ENCODE assay signal across 18 cellular contexts in genomic region chr14:97726661-97727060, GRCh38.
DNase-seq lines count a peak whose midpoint lies in the region; ATAC-seq and TF ChIP-seq lines count a peak whose summit lies in the region.
"Had no signal": no experiment of that assay in that cellular context is flagged by ENCODE, and none has a peak within 500 bp of the region (broad histone marks: within the 10 kb centered on the region; RNA-seq: fewer than 3 reads in every experiment).

No MANE protein-coding gene starts in this region.

- H3K27ac Mint-ChIP-seq in activated naive CD4-positive, alpha-beta T cell treated with anti-CD3 and anti-CD28 coated beads, Interleukin-2, amount 50 U/mL, for 24 hours = peak overlapping the region; percentile 82
- peak overlapping the region; percentile 72 for H3K27ac Mint-ChIP-seq in activated CD8-positive, alpha-beta T cell treated with anti-CD3 and anti-CD28 coated beads, Interleukin-2, amount 10 ng/mL, durations not matched to agents 7 days and 5 days
- H3K27ac Mint-ChIP-seq in natural killer cell treated with Interleukin-12 subunit alpha and Interleukin-12 subunit beta and Interleukin-15 and Interleukin-18, amount 100 ng/mL, for 72 hours = peak overlapping the region; percentile 72 to 74

- intact Hi-C loops in esophagus muscularis mucosa (cut with DNase I) = no loop called here

- TF ChIP-seq CTCF in GM12865 (IDR thresholded peaks at IDR 0.05; ENCODE audit: insufficient read depth, low read depth, low read length, missing control alignments) = no peak
- no peak for TF ChIP-seq CTCF in esophagus muscularis mucosa (IDR thresholded peaks at IDR 0.05)

- peak overlapping the region; percentile 27 for H3K4me3 Mint-ChIP-seq in activated naive CD4-positive, alpha-beta T cell treated with anti-CD3 and anti-CD28 coated beads, Interleukin-2, amount 50 U/mL, for 24 hours
- no peak overlapping the region for H3K4me3 Mint-ChIP-seq in activated CD8-positive, alpha-beta T cell treated with anti-CD3 and anti-CD28 coated beads, Interleukin-2, amount 10 ng/mL, durations not matched to agents 7 days and 5 days
- H3K4me3 Mint-ChIP-seq in natural killer cell treated with Interleukin-12 subunit alpha and Interleukin-12 subunit beta and Interleukin-15 and Interleukin-18, amount 100 ng/mL, for 72 hours = peak overlapping the region; percentile 22

- H3K27ac ChIP-seq in esophagus muscularis mucosa (replicated peaks in 1 of 4) = no peak overlapping the region
- H3K27ac ChIP-seq: KMS-11 had no signal

- H3K36me3 Mint-ChIP-seq in activated naive CD4-positive, alpha-beta T cell treated with anti-CD3 and anti-CD28 coated beads, Interleukin-2, amount 50 U/mL, for 24 hours = no peaks in the 10 kb centered on the region
- H3K36me3 Mint-ChIP-seq in activated CD8-positive, alpha-beta T cell treated with anti-CD3 and anti-CD28 coated beads, Interleukin-2, amount 10 ng/mL, durations not matched to agents 7 days and 5 days (ENCODE audit: low read depth) = peaks cover 3% of the 10 kb centered on the region
- peaks cover under 1% of the 10 kb centered on the region for H3K36me3 Mint-ChIP-seq in natural killer cell treated with Interleukin-12 subunit alpha and Interleukin-12 subunit beta and Interleukin-15 and Interleukin-18, amount 100 ng/mL, for 72 hours

- ATAC-seq in activated CD8-positive, alpha-beta T cell treated with anti-CD3 and anti-CD28 coated beads, Interleukin-2, amount 10 ng/mL, durations not matched to agents 7 days and 5 days = no peak
- peak in 1 of 2 donors; percentile 46 for ATAC-seq in natural killer cell treated with Interleukin-12 subunit alpha and Interleukin-12 subunit beta and Interleukin-15 and Interleukin-18, amount 100 ng/mL, for 72 hours
- ATAC-seq: HepG2 had no signal

- no peak for TF ChIP-seq POLR2A in esophagus muscularis mucosa (IDR thresholded peaks at IDR 0.05; ENCODE audit: low read depth)

- no peak for TF ChIP-seq EP300 in esophagus muscularis mucosa (IDR thresholded peaks at IDR 0.05)

- H3K9me3 Mint-ChIP-seq in activated naive CD4-positive, alpha-beta T cell treated with anti-CD3 and anti-CD28 coated beads, Interleukin-2, amount 50 U/mL, for 24 hours = no peaks in the 10 kb centered on the region
- H3K9me3 Mint-ChIP-seq in activated CD8-positive, alpha-beta T cell treated with anti-CD3 and anti-CD28 coated beads, Interleukin-2, amount 10 ng/mL, durations not matched to agents 7 days and 5 days (ENCODE audit: insufficient read depth) = no peaks in the 10 kb centered on the region
- peaks cover 3% of the 10 kb centered on the region for H3K9me3 Mint-ChIP-seq in natural killer cell treated with Interleukin-12 subunit alpha and Interleukin-12 subunit beta and Interleukin-15 and Interleukin-18, amount 100 ng/mL, for 72 hours

- H3K4me3 ChIP-seq in GM12865 (ENCODE audit: low read depth, low read length) = no peak overlapping the region
- no peak overlapping the region for H3K4me3 ChIP-seq in esophagus muscularis mucosa
- H3K4me3 ChIP-seq: MG63 had no signal

- H3K9me3 ChIP-seq in esophagus muscularis mucosa = peaks cover 0 to 5% (median 2%) of the 10 kb centered on the region in 4 donors
- H3K9me3 ChIP-seq: BE2C, MG63 had no signal

- DNase-seq in activated naive CD4-positive, alpha-beta T cell treated with Interleukin-2 at 50 U/mL for 16 hours = no peak
- DNase-seq in GM12865 (ENCODE audit: low read depth) (peak; percentile 42), NCI-H1092 (lab: John Stamatoyannopoulos, UW) (no peak), esophagus muscularis mucosa (ENCODE audit: extremely low spot score) (no peak)
- DNase-seq in activated CD8-positive, alpha-beta T cell treated with anti-CD3 and anti-CD28 coated beads, Interleukin-2, amount 10 ng/mL, durations not matched to agents 7 days and 5 days = no peak
- no peak for DNase-seq in natural killer cell treated with Interleukin-12 subunit alpha and Interleukin-12 subunit beta and Interleukin-15 and Interleukin-18, amount 100 ng/mL, for 72 hours (ENCODE audit: low spot score)
- no peak for DNase-seq in stimulated activated CD4-positive, alpha-beta T cell treated with anti-CD3 and anti-CD28 coated beads, Interleukin-4, amount 100 ng/mL, for 24 hours
- DNase-seq: BE2C, EL, H7, MG63, NCI-H1930, NCI-H2171 treated with DMSO at 0.1 percent for 48 hours, NCI-H510A, NCI-H82 had no signal

- H3K27me3 Mint-ChIP-seq in activated naive CD4-positive, alpha-beta T cell treated with anti-CD3 and anti-CD28 coated beads, Interleukin-2, amount 50 U/mL, for 24 hours = no peaks in the 10 kb centered on the region
- no peaks in the 10 kb centered on the region for H3K27me3 Mint-ChIP-seq in activated CD8-positive, alpha-beta T cell treated with anti-CD3 and anti-CD28 coated beads, Interleukin-2, amount 10 ng/mL, durations not matched to agents 7 days and 5 days (ENCODE audit: low read depth)
- no peaks in the 10 kb centered on the region for H3K27me3 Mint-ChIP-seq in natural killer cell treated with Interleukin-12 subunit alpha and Interleukin-12 subunit beta and Interleukin-15 and Interleukin-18, amount 100 ng/mL, for 72 hours

- no peaks in the 10 kb centered on the region for H3K4me1 ChIP-seq in esophagus muscularis mucosa
- H3K4me1 ChIP-seq: BE2C had no signal

- 82% methylated on average over 3 of the region's 3 CpGs for WGBS in esophagus muscularis mucosa

- POLR2A ChIA-PET in activated CD8-positive, alpha-beta T cell treated with anti-CD3 and anti-CD28 coated beads, Interleukin-2, amount 10 ng/mL, durations not matched to agents 7 days and 5 days (lab: Charles Lee) = interaction anchor here (0.6 to 0.7 kb wide), 2 partner anchors 349 to 456 kb away, joined by 3 to 4 read pairs; no protein-coding TSS in a partner anchor

- H3K36me3 ChIP-seq in esophagus muscularis mucosa = no peaks in the 10 kb centered on the region
- H3K36me3 ChIP-seq: BE2C, MG63 had no signal

- CTCF ChIA-PET in activated CD8-positive, alpha-beta T cell treated with anti-CD3 and anti-CD28 coated beads, Interleukin-2, amount 10 ng/mL, durations not matched to agents 7 days and 5 days (lab: Charles Lee) = interaction anchor here (0.8 kb wide), 1 partner anchor 19 kb away, joined by 4 read pairs; no protein-coding TSS in a partner anchor

- peaks cover 77% of the 10 kb centered on the region for H3K4me1 Mint-ChIP-seq in activated naive CD4-positive, alpha-beta T cell treated with anti-CD3 and anti-CD28 coated beads, Interleukin-2, amount 50 U/mL, for 24 hours
- H3K4me1 Mint-ChIP-seq in activated CD8-positive, alpha-beta T cell treated with anti-CD3 and anti-CD28 coated beads, Interleukin-2, amount 10 ng/mL, durations not matched to agents 7 days and 5 days (ENCODE audit: low read depth) = peaks cover 54% of the 10 kb centered on the region
- H3K4me1 Mint-ChIP-seq in natural killer cell treated with Interleukin-12 subunit alpha and Interleukin-12 subunit beta and Interleukin-15 and Interleukin-18, amount 100 ng/mL, for 72 hours (ENCODE audit: low read depth in 2 of 2) = peaks cover 46 to 52% of the 10 kb centered on the region in 2 donors

- peaks cover 0 to 6% (median 0%) of the 10 kb centered on the region in 4 donors for H3K27me3 ChIP-seq in esophagus muscularis mucosa
- H3K27me3 ChIP-seq: BE2C, MG63 had no signal
